ENCODE assay signal across 21 cellular contexts in genomic region chr9:93874242-93874641, GRCh38.
A peak's percentile ranks its signal among the peaks of the same experiment; 100 is the strongest.
DNase-seq lines count a peak whose midpoint lies in the region; ATAC-seq and TF ChIP-seq lines count a peak whose summit lies in the region.
"Had no signal": no experiment of that assay in that cellular context is flagged by ENCODE, and none has a peak within 500 bp of the region (broad histone marks: within the 10 kb centered on the region; RNA-seq: fewer than 3 reads in every experiment).

No MANE protein-coding gene starts in this region.

- TF ChIP-seq POLR2A in right lobe of liver (IDR thresholded peaks at IDR 0.05): no peak

- no peaks in the 10 kb centered on the region for H3K36me3 ChIP-seq in liver (ENCODE audit: control insufficient read depth in 4 of 4, insufficient read depth in 3 of 4, low read depth in 1 of 4, low read length in 3 of 4)
- no peaks in the 10 kb centered on the region for H3K36me3 ChIP-seq in right lobe of liver
- H3K36me3 ChIP-seq in subcutaneous abdominal adipose tissue (ENCODE audit: control insufficient read depth in 5 of 5, insufficient read depth in 5 of 5, low read length in 5 of 5): no peaks in the 10 kb centered on the region

- no peak for TF ChIP-seq RAD21 in liver (IDR thresholded peaks at IDR 0.05)

- ATAC-seq in right lobe of liver (no peak), GM21360 (IDR thresholded peaks at IDR 0.05; ENCODE audit: unreplicated experiment) (no peak)
- ATAC-seq: A549, GM12878 had no signal

- DNase-seq in DMS53 (lab: John Stamatoyannopoulos, UW) (peak; percentile 12), DMS53 treated with DMSO at 0.1 percent for 48 hours (lab: John Stamatoyannopoulos, UW; ENCODE audit: unreplicated experiment) (no peak), right lobe of liver (no peak), putamen (ENCODE audit: low spot score) (no peak)
- DNase-seq: AML-193; Caco-2; CD4-positive, alpha-beta T cell; DMS153; DND-41; EL; GM23248; HCEC 1CT; HFFc6; IMR-90 had no signal

- H3K9me3 ChIP-seq in liver (ENCODE audit: control insufficient read depth in 4 of 4, low read length in 3 of 4): peaks cover 11 to 26% (median 11%) of the 10 kb centered on the region in 4 donors
- H3K9me3 ChIP-seq in right lobe of liver: no peaks in the 10 kb centered on the region
- peaks cover 4 to 32% (median 25%) of the 10 kb centered on the region in 5 donors for H3K9me3 ChIP-seq in subcutaneous abdominal adipose tissue (ENCODE audit: control insufficient read depth in 5 of 5, low read length in 5 of 5)

- H3K4me1 ChIP-seq in liver (ENCODE audit: control insufficient read depth in 4 of 4, insufficient read depth in 4 of 4, low read length in 3 of 4): no peaks in the 10 kb centered on the region
- no peaks in the 10 kb centered on the region for H3K4me1 ChIP-seq in right lobe of liver
- H3K4me1 ChIP-seq in subcutaneous abdominal adipose tissue (ENCODE audit: control insufficient read depth in 5 of 5, insufficient read depth in 5 of 5, low read length in 5 of 5): peaks cover 0 to 5% (median 0%) of the 10 kb centered on the region in 5 donors
- H3K4me1 ChIP-seq: A549, Caco-2 had no signal

- intact Hi-C loops in right lobe of liver (cut with DNase I): no loop called here

- H3K27ac ChIP-seq in liver (ENCODE audit: low read depth in 1 of 2, low read length in 2 of 2) (no peak overlapping the region), right lobe of liver (no peak overlapping the region), subcutaneous abdominal adipose tissue (ENCODE audit: low read depth, low read length) (no peak overlapping the region)
- H3K27ac ChIP-seq: 22Rv1, A549, C4-2B, GM23248 had no signal

- no peaks in the 10 kb centered on the region for H3K27me3 ChIP-seq in liver (ENCODE audit: control insufficient read depth in 4 of 4, insufficient read depth in 4 of 4, low read length in 3 of 4)
- no peaks in the 10 kb centered on the region for H3K27me3 ChIP-seq in right lobe of liver
- H3K27me3 ChIP-seq in subcutaneous abdominal adipose tissue (ENCODE audit: control insufficient read depth in 5 of 5, insufficient read depth in 4 of 5, low read length in 5 of 5): peaks cover 0 to 18% (median 4%) of the 10 kb centered on the region in 5 donors

- TF ChIP-seq CTCF in liver (IDR thresholded peaks at IDR 0.05; ENCODE audit: low read depth, low read length, missing input control): no peak
- no peak for TF ChIP-seq CTCF in right lobe of liver (IDR thresholded peaks at IDR 0.05)

- no peak overlapping the region for H3K9ac ChIP-seq in liver (ENCODE audit: low read depth in 1 of 2, low read length in 2 of 2)
- no peak overlapping the region for H3K9ac ChIP-seq in subcutaneous abdominal adipose tissue (ENCODE audit: low read length in 5 of 5)
- H3K9ac ChIP-seq: GM23248 had no signal

- peak overlapping the region in 2 of 3 donors; percentile 35 to 36 for H3K4me3 ChIP-seq in liver (ENCODE audit: low read depth in 1 of 3, low read length in 3 of 3)
- H3K4me3 ChIP-seq in right lobe of liver: no peak overlapping the region
- H3K4me3 ChIP-seq in subcutaneous abdominal adipose tissue (ENCODE audit: low read depth in 1 of 5, low read length in 5 of 5): peak overlapping the region in 3 of 5 donors; percentile 15 to 42 (median 26)
- H3K4me3 ChIP-seq: A549, GM12878, GM23248 had no signal

TF ChIP-seq in liver, 16 proteins besides CTCF, POLR2A, EP300 and RAD21:
- TF ChIP-seq MAX (IDR thresholded peaks at IDR 0.05): no peak
- no peak for TF ChIP-seq HNF4G (IDR thresholded peaks at IDR 0.05)
- no peak for TF ChIP-seq JUND (IDR thresholded peaks at IDR 0.05)
- TF ChIP-seq TAF1 (conservative IDR thresholded peaks at IDR 0.05): no peak
- no peak for TF ChIP-seq EGR1 (IDR thresholded peaks at IDR 0.05; ENCODE audit: low read depth in 2 of 2)
- no peak for TF ChIP-seq NR2F2 (IDR thresholded peaks at IDR 0.05)
TF ChIP-seq in liver: peak in this region for 0.

Comparison
In these comparisons a context has a peak if more than half of its experiments do, and no peak if none do; other contexts are left out.
1. H3K4me3 ChIP-seq: peak in liver (2 of 3) and subcutaneous abdominal adipose tissue (3 of 5); none in right lobe of liver (0 of 3).